2 cellular contexts compared by ENCODE assay signal in genomic region chr19:47761566-47761965, GRCh38.
TF ChIP-seq lines count a peak whose summit lies in the region.

No MANE protein-coding gene starts in this region.

TF ChIP-seq in GM12891, 5 proteins besides CTCF, POLR2A, EP300 and RAD21:
- TF ChIP-seq SPI1 (IDR thresholded peaks at IDR 0.05; ENCODE audit: low read depth, low read length), result peak; percentile 66
- TF ChIP-seq TAF1 (IDR thresholded peaks at IDR 0.05; ENCODE audit: low read depth, low read length), result no peak
- TF ChIP-seq POU2F2 (IDR thresholded peaks at IDR 0.05; ENCODE audit: low read depth, low read length), result no peak
- no peak for TF ChIP-seq POLR2AphosphoS5 (IDR thresholded peaks at IDR 0.05; ENCODE audit: low read depth, low read length)
- no peak for TF ChIP-seq PAX5 (IDR thresholded peaks at IDR 0.05; ENCODE audit: insufficient read depth, low read length, severe bottlenecking)

TF ChIP-seq in GM12878, 131 proteins besides CTCF, POLR2A, EP300 and RAD21:
- TF ChIP-seq ZNF274 (IDR thresholded peaks at IDR 0.05; ENCODE audit: insufficient read depth, insufficient read length), result no peak
- no peak for TF ChIP-seq CEBPB (IDR thresholded peaks at IDR 0.05; ENCODE audit: borderline replicate concordance in 1 of 2, low read depth in 2 of 2, low read length in 2 of 2)
- no peak for TF ChIP-seq TAF1 (IDR thresholded peaks at IDR 0.05; ENCODE audit: borderline replicate concordance, low read depth, low read length)
- no peak for TF ChIP-seq MEF2B (IDR thresholded peaks at IDR 0.05; ENCODE audit: partially characterized antibody, poor library complexity, severe bottlenecking)
- TF ChIP-seq NR2F1 (conservative IDR thresholded peaks at IDR 0.05), result no peak
- TF ChIP-seq MTA2 (IDR thresholded peaks at IDR 0.05; ENCODE audit: low read depth), result no peak
- TF ChIP-seq ZNF687 (IDR thresholded peaks at IDR 0.05), result no peak
- TF ChIP-seq EED (IDR thresholded peaks at IDR 0.05; ENCODE audit: low read depth), result 0 out of 2 replicates have a peak, but pooled peaks have one; percentile 30
- no peak for TF ChIP-seq BCL3 (IDR thresholded peaks at IDR 0.05; ENCODE audit: borderline replicate concordance, insufficient read depth, low read depth, low read length, poor library complexity, severe bottlenecking)
- no peak for TF ChIP-seq RBBP5 (conservative IDR thresholded peaks at IDR 0.05)
- no peak for TF ChIP-seq IRF4 (IDR thresholded peaks at IDR 0.05; ENCODE audit: low read depth, low read length)
- TF ChIP-seq RUNX3 (IDR thresholded peaks at IDR 0.05; ENCODE audit: low read length), result peak; percentile 25; the same call in 1 of the 2 replicates
- peak; percentile 45; the same call in 1 of the 2 replicates for TF ChIP-seq SPI1 (IDR thresholded peaks at IDR 0.05; ENCODE audit: borderline replicate concordance, insufficient read depth, low read depth, low read length)
- TF ChIP-seq CREB1 (IDR thresholded peaks at IDR 0.05; ENCODE audit: low read depth), result no peak
- TF ChIP-seq RCOR1 (conservative IDR thresholded peaks at IDR 0.05; ENCODE audit: low read depth, low read length), result no peak
- TF ChIP-seq CBX5 (IDR thresholded peaks at IDR 0.05; ENCODE audit: low read depth), result no peak
- no peak for TF ChIP-seq RELB (IDR thresholded peaks at IDR 0.05; ENCODE audit: low read depth)
- TF ChIP-seq TBL1XR1 (IDR thresholded peaks at IDR 0.05; ENCODE audit: low read depth, low read length), result no peak
- TF ChIP-seq ZBTB40 (IDR thresholded peaks at IDR 0.05; ENCODE audit: borderline replicate concordance), result no peak
- no peak for TF ChIP-seq HDGF (IDR thresholded peaks at IDR 0.05)
- no peak for TF ChIP-seq HSF1 (IDR thresholded peaks at IDR 0.05; ENCODE audit: low read depth, low read length)
- 0 out of 2 replicates have a peak, but pooled peaks have one; percentile 17 for TF ChIP-seq TCF12 (IDR thresholded peaks at IDR 0.05; ENCODE audit: low read depth, low read length)
- no peak for TF ChIP-seq PRDM15 (CRISPR knock-in tag; IDR thresholded peaks at IDR 0.05)
- TF ChIP-seq DPF2 (IDR thresholded peaks at IDR 0.05), result no peak
- peak; percentile 43; the same call in 1 of the 2 replicates for TF ChIP-seq JUNB (IDR thresholded peaks at IDR 0.05)
